ENCODE assay signal across 1 cellular context in the genomic region with DNA sequence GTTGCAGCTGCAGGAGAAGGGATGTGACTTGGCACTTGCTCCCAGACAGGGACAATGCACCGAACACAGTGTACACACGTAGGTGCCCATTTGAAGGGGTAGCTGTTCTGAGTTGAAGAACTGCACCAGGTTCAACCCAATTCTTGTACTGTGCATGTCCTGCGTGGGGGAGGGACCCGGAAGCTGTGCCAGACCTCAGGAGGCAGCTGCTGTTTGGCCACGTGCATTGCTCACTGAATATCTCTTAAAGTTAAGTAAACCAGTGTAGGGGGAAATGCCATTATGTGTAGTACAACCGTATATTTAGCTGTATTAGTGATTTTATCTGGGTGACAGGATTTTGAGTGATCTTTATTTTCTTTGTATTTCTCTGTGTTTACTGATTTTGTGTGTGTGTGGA.
TF ChIP-seq lines count a peak whose summit lies in the region.

No MANE protein-coding gene starts in this region.

TF ChIP-seq in WTC11, 78 proteins besides CTCF, POLR2A, EP300 and RAD21 (continued from another document):
- TF ChIP-seq, protein P1, sequence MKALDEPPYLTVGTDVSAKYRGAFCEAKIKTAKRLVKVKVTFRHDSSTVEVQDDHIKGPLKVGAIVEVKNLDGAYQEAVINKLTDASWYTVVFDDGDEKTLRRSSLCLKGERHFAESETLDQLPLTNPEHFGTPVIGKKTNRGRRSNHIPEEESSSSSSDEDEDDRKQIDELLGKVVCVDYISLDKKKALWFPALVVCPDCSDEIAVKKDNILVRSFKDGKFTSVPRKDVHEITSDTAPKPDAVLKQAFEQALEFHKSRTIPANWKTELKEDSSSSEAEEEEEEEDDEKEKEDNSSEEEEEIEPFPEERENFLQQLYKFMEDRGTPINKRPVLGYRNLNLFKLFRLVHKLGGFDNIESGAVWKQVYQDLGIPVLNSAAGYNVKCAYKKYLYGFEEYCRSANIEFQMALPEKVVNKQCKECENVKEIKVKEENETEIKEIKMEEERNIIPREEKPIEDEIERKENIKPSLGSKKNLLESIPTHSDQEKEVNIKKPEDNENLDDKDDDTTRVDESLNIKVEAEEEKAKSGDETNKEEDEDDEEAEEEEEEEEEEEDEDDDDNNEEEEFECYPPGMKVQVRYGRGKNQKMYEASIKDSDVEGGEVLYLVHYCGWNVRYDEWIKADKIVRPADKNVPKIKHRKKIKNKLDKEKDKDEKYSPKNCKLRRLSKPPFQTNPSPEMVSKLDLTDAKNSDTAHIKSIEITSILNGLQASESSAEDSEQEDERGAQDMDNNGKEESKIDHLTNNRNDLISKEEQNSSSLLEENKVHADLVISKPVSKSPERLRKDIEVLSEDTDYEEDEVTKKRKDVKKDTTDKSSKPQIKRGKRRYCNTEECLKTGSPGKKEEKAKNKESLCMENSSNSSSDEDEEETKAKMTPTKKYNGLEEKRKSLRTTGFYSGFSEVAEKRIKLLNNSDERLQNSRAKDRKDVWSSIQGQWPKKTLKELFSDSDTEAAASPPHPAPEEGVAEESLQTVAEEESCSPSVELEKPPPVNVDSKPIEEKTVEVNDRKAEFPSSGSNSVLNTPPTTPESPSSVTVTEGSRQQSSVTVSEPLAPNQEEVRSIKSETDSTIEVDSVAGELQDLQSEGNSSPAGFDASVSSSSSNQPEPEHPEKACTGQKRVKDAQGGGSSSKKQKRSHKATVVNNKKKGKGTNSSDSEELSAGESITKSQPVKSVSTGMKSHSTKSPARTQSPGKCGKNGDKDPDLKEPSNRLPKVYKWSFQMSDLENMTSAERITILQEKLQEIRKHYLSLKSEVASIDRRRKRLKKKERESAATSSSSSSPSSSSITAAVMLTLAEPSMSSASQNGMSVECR (CRISPR knock-in tag; IDR thresholded peaks at IDR 0.05; ENCODE audit: borderline replicate concordance) = no peak
- no peak for TF ChIP-seq SMAD4 (CRISPR knock-in tag; IDR thresholded peaks at IDR 0.05)
TF ChIP-seq in WTC11: peak in this region for 0.
